ENCODE assay signal across 12 cellular contexts in genomic region chr10:124738441-124738840, GRCh38. TPM values are rescaled to one million over a fixed set of nuclear protein-coding genes. Genes with fewer than 3 reads are reported as not detected.
A peak's percentile ranks its signal among the peaks of the same experiment; 100 is the strongest.
DNase-seq lines count a peak whose midpoint lies in the region; ATAC-seq and TF ChIP-seq lines count a peak whose summit lies in the region.
"Had no signal": no experiment of that assay in that cellular context is flagged by ENCODE, and none has a peak within 500 bp of the region (broad histone marks: within the 10 kb centered on the region; RNA-seq: fewer than 3 reads in every experiment).

No MANE protein-coding gene starts in this region.

- peaks cover 100% of the 10 kb centered on the region for H3K79me2 ChIP-seq in DND-41 (ENCODE audit: insufficient read depth, low read length)

- TF ChIP-seq POLR2A in esophagus squamous epithelium (IDR thresholded peaks at IDR 0.05) (no peak), spleen (IDR thresholded peaks at IDR 0.05) (no peak)

- H3K9me3 ChIP-seq in DND-41 (ENCODE audit: insufficient read depth, low read length, severe bottlenecking): no peaks in the 10 kb centered on the region
- no peaks in the 10 kb centered on the region for H3K9me3 ChIP-seq in esophagus squamous epithelium
- H3K9me3 ChIP-seq in spleen: no peaks in the 10 kb centered on the region

- H4K20me1 ChIP-seq in DND-41 (ENCODE audit: insufficient read depth, low read length): peaks cover 59% of the 10 kb centered on the region

- ATAC-seq in DND-41 (ENCODE audit: insufficient read depth, low read depth) (no peak), GM19023 (IDR thresholded peaks at IDR 0.05; ENCODE audit: unreplicated experiment) (no peak)
- ATAC-seq: activated CD8-positive, alpha-beta T cell treated with anti-CD3 and anti-CD28 coated beads for 36 hours; HCT116 had no signal

- H3K4me3 ChIP-seq in DND-41 (ENCODE audit: low read depth in 1 of 2, low read length in 2 of 2) (peak overlapping the region in 1 of 2 experiments; percentile 16; a peak in 1 of 4 replicates), esophagus squamous epithelium (no peak overlapping the region), spleen (no peak overlapping the region)
- H3K4me3 ChIP-seq: skin epidermis had no signal

- peak overlapping the region; percentile 90 for H3K9ac ChIP-seq in DND-41 (ENCODE audit: low read depth, low read length)

- H3K4me1 ChIP-seq in DND-41 (ENCODE audit: insufficient read depth, low read length) (peaks cover 93% of the 10 kb centered on the region), esophagus squamous epithelium (peaks cover 77 to 99% (median 89%) of the 10 kb centered on the region in 3 donors), spleen (peaks cover 89 to 100% (median 92%) of the 10 kb centered on the region in 6 donors)

- H3K27me3 ChIP-seq in DND-41 (ENCODE audit: insufficient read depth, low read length, poor library complexity) (no peaks in the 10 kb centered on the region), esophagus squamous epithelium (no peaks in the 10 kb centered on the region), spleen (replicated peaks in 1 of 7) (no peaks in the 10 kb centered on the region)

- H2AFZ ChIP-seq in DND-41 (ENCODE audit: low read depth, low read length): no peak overlapping the region

- peak overlapping the region; percentile 69 for H3K4me2 ChIP-seq in DND-41 (ENCODE audit: insufficient read depth, low read length)

- H3K36me3 ChIP-seq in DND-41 (ENCODE audit: insufficient read depth, low read length) (peaks cover 24% of the 10 kb centered on the region), esophagus squamous epithelium (no peaks in the 10 kb centered on the region), spleen (peaks cover 0 to 17% (median 0%) of the 10 kb centered on the region in 6 donors)

- intact Hi-C loops in esophagus squamous epithelium (cut with DNase I) (loop anchor here (10.0 kb wide), 1 partner anchor 84 kb away; no protein-coding TSS in a partner anchor), spleen (cut with DNase I; ENCODE audit: low total_unique reads) (no loop called here)

- H3K27ac ChIP-seq in DND-41 (ENCODE audit: low read length): peak overlapping the region; percentile 84
- peak overlapping the region; percentile 93 to 95 (median 94) for H3K27ac ChIP-seq in esophagus squamous epithelium
- H3K27ac ChIP-seq in spleen: peak overlapping the region; percentile 73 to 95 (median 90)

- WGBS in esophagus squamous epithelium, 2 donors: 42 to 58% methylated on average over 5 of the region's 6 CpGs
- 69 to 91% (median 86%) methylated on average over 5 to 6 of the region's 6 CpGs for WGBS in spleen, 5 donors

- DNase-seq in DND-41 (no peak), RPMI8226 (peak; percentile 4), esophagus squamous epithelium (lab: John Stamatoyannopoulos, UW) (no peak), spleen (no peak), kidney glomerular epithelial cell (lab: John Stamatoyannopoulos, UW) (no peak), NCI-H1930 (lab: John Stamatoyannopoulos, UW) (no peak)
- no peak for DNase-seq in stimulated activated CD4-positive, alpha-beta T cell treated with anti-CD3 and anti-CD28 coated beads, Interleukin-4, amount 100 ng/mL, for 4 hours
- DNase-seq: activated CD8-positive, alpha-beta T cell treated with anti-CD3 and anti-CD28 coated beads for 36 hours; NCI-H2081 had no signal

- TF ChIP-seq CTCF in DND-41 (IDR thresholded peaks at IDR 0.05; ENCODE audit: borderline replicate concordance, extremely low read depth, low read length, poor library complexity, severe bottlenecking) (no peak), esophagus squamous epithelium (IDR thresholded peaks at IDR 0.05) (no peak), spleen (IDR thresholded peaks at IDR 0.05 in 8 of 11, conservative IDR thresholded peaks at IDR 0.05 in 3 of 11) (no peak)

RNA-seq across cellular contexts. Expression of gene FAM53B, which starts 5.7 kb away (rescaled TPM):
- total RNA-seq in esophagus squamous epithelium: 10 to 100 TPM; 27.4 to 54.2 (median 31.5) TPM
- total RNA-seq in spleen: 10 to 100 TPM; 43.8 to 94.0 (median 68.9) TPM
- 10 to 100 TPM; 13.3 to 35.2 (median 20.0) TPM for polyA plus RNA-seq in spleen

RNA-seq across cellular contexts. Expression of gene EEF1AKMT2, which starts 53.2 kb away (rescaled TPM):
- total RNA-seq in esophagus squamous epithelium (10 to 100 TPM in 2 of 4 donors, 1 to 10 TPM in 2; 8.3 to 17.5 (median 12.7) TPM), spleen (10 to 100 TPM; 16.1 to 27.1 (median 18.0) TPM)
- polyA plus RNA-seq in spleen: 10 to 100 TPM; 15.3 to 18.2 (median 16.3) TPM
